18 cellular contexts compared by ENCODE assay signal in genomic region chr15:101560722-101561583, GRCh38.
"Had no signal": no experiment of that assay in that cellular context is flagged by ENCODE, and none has a peak within 500 bp of the region (broad histone marks: within the 10 kb centered on the region; RNA-seq: fewer than 3 reads in every experiment).

No MANE protein-coding gene starts in this region.

- H3K27ac ChIP-seq: body of pancreas, esophagus squamous epithelium, suprapubic skin, upper lobe of left lung, VCaP had no signal

- H3K27me3 ChIP-seq: body of pancreas, upper lobe of left lung had no signal

- ATAC-seq: activated naive CD4-positive, alpha-beta T cell treated with anti-CD3 and anti-CD28 coated beads, Interleukin-2, amount 50 U/mL, for 72 hours; body of pancreas; naive thymus-derived CD8-positive, alpha-beta T cell; right cardiac atrium had no signal

- H3K4me3 ChIP-seq: body of pancreas, esophagus squamous epithelium, left ventricle myocardium inferior, suprapubic skin, upper lobe of left lung had no signal

- H3K4me1 ChIP-seq: body of pancreas, esophagus squamous epithelium, suprapubic skin had no signal

- DNase-seq: activated CD4-positive, alpha-beta T cell treated with anti-CD3 and anti-CD28 coated beads for 1 hour; activated CD4-positive, alpha-beta T cell treated with anti-CD3 and anti-CD28 coated beads, Interleukin-2, amount 50 U/mL, for 4 hours; activated effector memory CD4-positive, alpha-beta T cell treated with Interleukin-2 at 50 U/mL for 16 hours; activated T-cell treated with anti-CD3 and anti-CD28 coated beads, Interleukin-2, amount 50 U/mL, for 24 hours; body of pancreas; caudate nucleus; esophagus squamous epithelium; hippocampal formation; left ventricle myocardium inferior; naive thymus-derived CD8-positive, alpha-beta T cell; nucleus accumbens; right cardiac atrium; T-helper 1 cell; T1000 had no signal

- H3K9me3 ChIP-seq: body of pancreas, esophagus squamous epithelium, left ventricle myocardium inferior, suprapubic skin, upper lobe of left lung had no signal

- H3K36me3 ChIP-seq: esophagus squamous epithelium, left ventricle myocardium inferior, suprapubic skin, upper lobe of left lung had no signal
